ENCODE assay signal across 22 cellular contexts in the genomic region with DNA sequence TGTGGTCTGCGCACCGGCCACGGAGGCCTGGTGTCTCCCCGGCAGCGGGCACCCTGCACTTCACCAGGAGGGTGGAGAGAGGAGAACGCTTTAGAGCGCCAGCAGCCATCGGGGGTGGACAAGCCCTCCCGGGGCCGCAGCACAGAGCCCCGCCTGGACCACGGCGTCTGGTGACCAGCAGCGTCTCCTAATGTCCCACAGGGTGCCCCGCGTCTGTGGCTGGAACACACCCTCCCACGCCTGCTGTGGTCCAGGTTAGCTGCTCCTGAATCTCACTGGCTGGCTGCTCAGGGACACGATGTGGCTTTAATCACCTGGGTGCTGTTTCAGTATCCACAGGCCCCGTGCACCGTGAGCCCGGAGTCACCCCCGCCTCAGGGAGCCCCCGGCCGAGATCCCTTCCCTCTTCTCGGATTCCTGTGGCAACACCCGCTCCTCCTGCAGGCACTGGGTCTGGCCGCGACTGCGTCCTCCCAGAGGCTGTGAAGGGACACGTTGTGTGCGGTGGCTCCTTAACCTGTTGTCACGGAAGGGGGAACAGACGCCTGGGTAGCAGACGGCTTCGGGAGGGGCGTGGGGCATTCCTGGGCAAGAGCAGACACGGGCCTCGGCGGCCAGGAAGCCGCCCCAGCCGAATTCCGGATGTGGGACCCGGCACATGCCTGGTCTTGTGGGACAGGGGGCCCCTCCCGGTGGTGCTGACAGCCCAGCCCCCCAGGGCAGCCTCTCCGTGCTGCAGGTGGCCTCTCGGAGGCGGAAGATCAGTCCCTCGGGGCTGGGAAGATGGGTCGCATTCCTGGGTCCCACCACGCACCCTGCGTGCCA.
A peak's percentile ranks its signal among the peaks of the same experiment; 100 is the strongest.
DNase-seq lines count a peak whose midpoint lies in the region; ATAC-seq, FAIRE-seq and TF ChIP-seq lines count a peak whose summit lies in the region.
"Had no signal": no experiment of that assay in that cellular context is flagged by ENCODE, and none has a peak within 500 bp of the region (broad histone marks: within the 10 kb centered on the region; RNA-seq: fewer than 3 reads in every experiment).

No MANE protein-coding gene starts in this region.

- H3K9me3 ChIP-seq in mucosa of descending colon (no peaks in the 10 kb centered on the region), small intestine (ENCODE audit: control insufficient read depth, low read depth) (no peaks in the 10 kb centered on the region)
- H3K9me3 ChIP-seq: tibial nerve had no signal

- ATAC-seq in mucosa of descending colon (peak; percentile 3), HG03460 (IDR thresholded peaks at IDR 0.05; ENCODE audit: unreplicated experiment) (no peak)

- H3K27ac ChIP-seq in small intestine (ENCODE audit: low read depth in 1 of 2, low read length in 1 of 2) = no peak overlapping the region
- H3K27ac ChIP-seq: C4-2B, cardiac muscle cell, tibial nerve had no signal

- H3K27me3 ChIP-seq in small intestine (ENCODE audit: control insufficient read depth in 2 of 2, insufficient read depth in 2 of 2, low read length in 2 of 2) = no peaks in the 10 kb centered on the region
- H3K27me3 ChIP-seq: cardiac muscle cell, tibial nerve had no signal

- FAIRE-seq in small intestine (lab: Jason Lieb, UNC) = no peak
- FAIRE-seq: islet of Langerhans, RCC 7860, TTC549 had no signal

- peak; percentile 56 for DNase-seq in activated effector memory CD4-positive, alpha-beta T cell treated with anti-CD3 and anti-CD28 coated beads, Interleukin-2, amount 50 U/mL, for 16 hours
- DNase-seq in activated effector memory CD4-positive, alpha-beta T cell treated with Interleukin-2 at 50 U/mL for 16 hours = no peak
- peak; percentile 67 for DNase-seq in cardiac septum (ENCODE audit: low spot score)
- peak in 2 of 3 donors; percentile 47 to 49 for DNase-seq in mucosa of descending colon
- peak; percentile 86 for DNase-seq in ureter (ENCODE audit: low spot score)
- DNase-seq in small intestine = no peak
- DNase-seq in NCI-H2107 (lab: John Stamatoyannopoulos, UW) = no peak
- DNase-seq: 8988T; activated CD4-positive, alpha-beta T cell treated with anti-CD3 and anti-CD28 coated beads, Interleukin-2, amount 10 ng/mL, durations not matched to agents 7 days and 5 days; activated naive CD8-positive, alpha-beta T cell treated with anti-CD3 and anti-CD28 coated beads for 36 hours; activated T-cell treated with anti-CD3 and anti-CD28 coated beads, Interleukin-2, amount 50 U/mL, for 1 hour; effector CD4-positive, alpha-beta T cell; Karpas-422; NCI-H1105 treated with DMSO at 0.1 percent for 48 hours; NCI-H82 had no signal

- H3K4me1 ChIP-seq in mucosa of descending colon (ENCODE audit: low read depth) (peaks cover 30% of the 10 kb centered on the region), small intestine (ENCODE audit: control insufficient read depth in 2 of 2, insufficient read depth in 1 of 2, low read depth in 1 of 2, low read length in 1 of 2) (peaks cover 0 to 12% of the 10 kb centered on the region in 2 donors)

- WGBS in small intestine, 3 donors = 28 to 66% (median 41%) methylated on average over 47 to 51 of the region's 51 CpGs

- no peak for TF ChIP-seq CTCF in mucosa of descending colon (IDR thresholded peaks at IDR 0.05)

- H3K36me3 ChIP-seq in mucosa of descending colon (ENCODE audit: low read depth) (no peaks in the 10 kb centered on the region), small intestine (ENCODE audit: control insufficient read depth in 2 of 2, insufficient read depth in 2 of 2, low read length in 2 of 2) (no peaks in the 10 kb centered on the region)
- H3K36me3 ChIP-seq: cardiac muscle cell, tibial nerve had no signal

- intact Hi-C loops in cardiac septum (cut with DNase I) (no loop called here), mucosa of descending colon (cut with DNase I, micrococcal nuclease) (no loop called here)

- H3K4me3 ChIP-seq in mucosa of descending colon (no peak overlapping the region), small intestine (ENCODE audit: low read depth in 1 of 2, low read length in 2 of 2) (no peak overlapping the region)
- H3K4me3 ChIP-seq: cardiac muscle cell, tibial nerve had no signal

Comparison
In these comparisons a context has a peak if more than half of its experiments do, and no peak if none do; other contexts are left out.
1. DNase-seq: peak in activated effector memory CD4-positive, alpha-beta T cell treated with anti-CD3 and anti-CD28 coated beads, Interleukin-2, amount 50 U/mL, for 16 hours (single experiment), cardiac septum (single experiment), mucosa of descending colon (2 of 3) and ureter (single experiment); none in activated effector memory CD4-positive, alpha-beta T cell treated with Interleukin-2 at 50 U/mL for 16 hours (single experiment), small intestine (single experiment) and NCI-H2107 (single experiment).